ENCODE assay signal across 9 cellular contexts in the genomic region with DNA sequence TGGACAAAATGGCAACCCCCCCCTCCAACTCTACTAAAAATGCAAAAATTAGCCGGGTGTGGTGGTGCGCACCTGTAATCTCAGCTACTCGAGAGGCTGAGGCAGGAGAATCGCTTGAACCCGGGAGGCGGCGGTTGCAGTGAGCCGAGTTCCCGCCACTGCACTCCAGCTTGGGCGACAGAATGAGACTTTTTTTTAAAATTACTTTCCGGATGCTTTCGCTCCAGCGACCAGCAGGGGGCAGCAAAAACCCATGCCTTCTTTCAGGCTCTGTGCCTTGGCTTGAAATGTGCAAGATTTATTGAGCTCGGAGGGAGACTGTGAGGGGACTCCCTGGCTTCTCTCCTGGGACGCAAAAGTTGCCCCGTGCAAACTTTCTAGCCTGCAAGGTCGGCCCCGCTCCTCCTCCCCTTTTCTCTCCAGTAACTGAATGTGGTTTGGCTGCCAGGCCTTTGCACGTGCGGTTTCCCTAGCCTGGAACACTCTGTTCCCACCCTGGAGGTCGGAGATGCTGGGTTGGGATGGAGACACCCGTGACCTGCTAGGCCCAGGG.
DNase-seq lines count a peak whose midpoint lies in the region; ATAC-seq and TF ChIP-seq lines count a peak whose summit lies in the region.
"Had no signal": no experiment of that assay in that cellular context is flagged by ENCODE, and none has a peak within 500 bp of the region (broad histone marks: within the 10 kb centered on the region; RNA-seq: fewer than 3 reads in every experiment).

No MANE protein-coding gene starts in this region.

- peaks cover 5% of the 10 kb centered on the region for H3F3A ChIP-seq in SK-N-SH (replicated peaks; ENCODE audit: insufficient read depth)

- H3K27me3 ChIP-seq in SK-N-SH (ENCODE audit: insufficient read depth) = peaks cover 7% of the 10 kb centered on the region; the same call in 1 of the 2 replicates
- peaks cover 8% of the 10 kb centered on the region for H3K27me3 ChIP-seq in cardiac muscle cell
- H3K27me3 ChIP-seq in psoas muscle (ENCODE audit: insufficient read depth in 3 of 3, low read length in 2 of 3) = peaks cover 3 to 59% (median 6%) of the 10 kb centered on the region in 3 donors
- no peaks in the 10 kb centered on the region for H3K27me3 ChIP-seq in vagina

- no peaks in the 10 kb centered on the region; a peak in 1 of 4 replicates for H3K4me1 ChIP-seq in SK-N-SH (ENCODE audit: control insufficient read depth in 1 of 2, insufficient read depth in 2 of 2, low read depth in 1 of 2, low read length in 1 of 2)
- H3K4me1 ChIP-seq in cardiac muscle cell (ENCODE audit: low read depth) = no peaks in the 10 kb centered on the region
- no peaks in the 10 kb centered on the region for H3K4me1 ChIP-seq in psoas muscle
- no peaks in the 10 kb centered on the region for H3K4me1 ChIP-seq in vagina

- WGBS in SK-N-SH (ENCODE audit: low lambda C conversion rate) = 9% methylated on average over 21 of the region's 22 CpGs
- WGBS in psoas muscle, 3 donors = 2 to 5% (median 3%) methylated on average over 22 of the region's 22 CpGs

- H3K27ac Mint-ChIP-seq in activated naive CD8-positive, alpha-beta T cell treated with anti-CD3 and anti-CD28 coated beads for 36 hours = no peak overlapping the region
- H3K27ac Mint-ChIP-seq: dendritic cell treated with granulocyte-macrophage colony-stimulating factor and Interleukin-4, amounts not matched to agents 40 ng/mL and 50 ng/mL, for 4 days had no signal

- no peaks in the 10 kb centered on the region for H3K36me3 Mint-ChIP-seq in activated naive CD8-positive, alpha-beta T cell treated with anti-CD3 and anti-CD28 coated beads for 36 hours

- intact Hi-C loops in psoas muscle (cut with DNase I) (loop anchor here (2.0 to 10.0 kb wide), 3 partner anchors 167 to 310 kb away; no protein-coding TSS in a partner anchor), vagina (cut with DNase I) (loop anchor here (2.0 kb wide), 1 partner anchor 168 kb away; no protein-coding TSS in a partner anchor)

- no peak overlapping the region for H3K9ac ChIP-seq in SK-N-SH

- H3K9me3 ChIP-seq in SK-N-SH (no peaks in the 10 kb centered on the region), cardiac muscle cell (ENCODE audit: low read depth) (no peaks in the 10 kb centered on the region), psoas muscle (no peaks in the 10 kb centered on the region), vagina (no peaks in the 10 kb centered on the region)

- TF ChIP-seq POLR2A in vagina (IDR thresholded peaks at IDR 0.05) = no peak

- peak; percentile 82 for TF ChIP-seq RAD21 in SK-N-SH (IDR thresholded peaks at IDR 0.05; ENCODE audit: low read length)

- no peaks in the 10 kb centered on the region for H3K9me2 ChIP-seq in SK-N-SH

- no peaks in the 10 kb centered on the region for H3K4me1 Mint-ChIP-seq in activated naive CD8-positive, alpha-beta T cell treated with anti-CD3 and anti-CD28 coated beads for 36 hours

- DNase-seq in DMS53 treated with DMSO at 0.1 percent for 48 hours (lab: John Stamatoyannopoulos, UW; ENCODE audit: unreplicated experiment) (peak; percentile 19), Kasumi-1 (lab: John Stamatoyannopoulos, UW) (peak; percentile 69), SK-N-SH (peak; percentile 75), cardiac muscle cell (ENCODE audit: low read depth in 1 of 2, low spot score in 1 of 2) (peak; percentile 77 to 85), psoas muscle (peak; percentile 61 to 87), vagina (ENCODE audit: extremely low spot score in 2 of 2) (no peak)
- DNase-seq in activated naive CD8-positive, alpha-beta T cell treated with anti-CD3 and anti-CD28 coated beads for 36 hours = peak; percentile 73

- no peaks in the 10 kb centered on the region for H3K79me2 ChIP-seq in SK-N-SH (ENCODE audit: insufficient read depth)

- no peak overlapping the region; the same call in 1 of the 2 replicates for H2AFZ ChIP-seq in SK-N-SH (ENCODE audit: low read depth)

- TF ChIP-seq CTCF in SK-N-SH (IDR thresholded peaks at IDR 0.05) (peak; percentile 93), cardiac muscle cell (IDR thresholded peaks at IDR 0.05; ENCODE audit: low read depth, low read length) (peak; percentile 84), psoas muscle (IDR thresholded peaks at IDR 0.05) (peak; percentile 87), vagina (IDR thresholded peaks at IDR 0.05) (peak; percentile 79 to 90 (median 83))

- H3K4me3 ChIP-seq in SK-N-SH (ENCODE audit: low read depth in 2 of 2, low read length in 1 of 2) (peak overlapping the region in 1 of 2 experiments; percentile 50; a peak in 2 of 4 replicates), cardiac muscle cell (no peak overlapping the region), psoas muscle (no peak overlapping the region), vagina (no peak overlapping the region)

- CTCF ChIA-PET in SK-N-SH (lab: Yijun Ruan, JAX) = interaction anchor here (0.6 to 7.9 kb wide), 45 partner anchors 8 to 395 kb away, joined by 3 to 88 read pairs (median 5); partner anchors contain the start of genes DOHH, PIP5K1C and SMIM44

- no peaks in the 10 kb centered on the region for H4K20me1 ChIP-seq in SK-N-SH (ENCODE audit: insufficient read depth)

- no peak overlapping the region for H3K4me3 Mint-ChIP-seq in activated naive CD8-positive, alpha-beta T cell treated with anti-CD3 and anti-CD28 coated beads for 36 hours
- H3K4me3 Mint-ChIP-seq: dendritic cell treated with granulocyte-macrophage colony-stimulating factor and Interleukin-4, amounts not matched to agents 40 ng/mL and 50 ng/mL, for 4 days had no signal

- ATAC-seq in psoas muscle = peak; percentile 54 to 85 (median 64)
- ATAC-seq in GM21526 (IDR thresholded peaks at IDR 0.05; ENCODE audit: low FRiP score, unreplicated experiment) = no peak

- peaks cover 5% of the 10 kb centered on the region for H3K9me3 Mint-ChIP-seq in activated naive CD8-positive, alpha-beta T cell treated with anti-CD3 and anti-CD28 coated beads for 36 hours

- H3K36me3 ChIP-seq in SK-N-SH (replicated peaks in 1 of 2; ENCODE audit: control insufficient read depth in 1 of 2, insufficient read depth in 2 of 2, low read length in 1 of 2) (no peaks in the 10 kb centered on the region), cardiac muscle cell (no peaks in the 10 kb centered on the region), psoas muscle (ENCODE audit: insufficient read depth in 1 of 2, low read depth in 1 of 2) (no peaks in the 10 kb centered on the region), vagina (no peaks in the 10 kb centered on the region)

- POLR2A ChIA-PET in SK-N-SH (lab: Yijun Ruan, JAX) = no interaction called here

- H3K27ac ChIP-seq in SK-N-SH (ENCODE audit: low read depth in 2 of 2, low read length in 1 of 2) = no peak overlapping the region
- H3K27ac ChIP-seq in cardiac muscle cell = no peak overlapping the region
- H3K27ac ChIP-seq in psoas muscle = no peak overlapping the region
- no peak overlapping the region for H3K27ac ChIP-seq in vagina

- no peak overlapping the region; the same call in 1 of the 2 replicates for H3K4me2 ChIP-seq in SK-N-SH

- H3K27me3 Mint-ChIP-seq in activated naive CD8-positive, alpha-beta T cell treated with anti-CD3 and anti-CD28 coated beads for 36 hours = peaks cover 28% of the 10 kb centered on the region

- TF ChIP-seq EP300 in SK-N-SH (IDR thresholded peaks at IDR 0.05; ENCODE audit: borderline replicate concordance in 1 of 2, low read depth in 1 of 2, low read length in 1 of 2) = no peak

TF ChIP-seq in SK-N-SH, 30 proteins besides CTCF, POLR2A, EP300 and RAD21:
- TF ChIP-seq POLR2AphosphoS5 (IDR thresholded peaks at IDR 0.05; ENCODE audit: low read depth, low read length) (no peak), SMC3 (IDR thresholded peaks at IDR 0.05; ENCODE audit: low read depth, low read length) (peak; percentile 59)

Comparison
In these comparisons a context has a peak if more than half of its experiments do, and no peak if none do; other contexts are left out.
1. DNase-seq: peak in DMS53 treated with DMSO at 0.1 percent for 48 hours (single experiment), Kasumi-1 (2 of 2), SK-N-SH (single experiment), activated naive CD8-positive, alpha-beta T cell treated with anti-CD3 and anti-CD28 coated beads for 36 hours (single experiment), cardiac muscle cell (2 of 2) and psoas muscle (2 of 2); none in vagina (0 of 2).
2. Peak in every context shown above with its lines, with median percentiles within 50 percentile points of each other: CTCF ChIP-seq.